In the genomic region with DNA sequence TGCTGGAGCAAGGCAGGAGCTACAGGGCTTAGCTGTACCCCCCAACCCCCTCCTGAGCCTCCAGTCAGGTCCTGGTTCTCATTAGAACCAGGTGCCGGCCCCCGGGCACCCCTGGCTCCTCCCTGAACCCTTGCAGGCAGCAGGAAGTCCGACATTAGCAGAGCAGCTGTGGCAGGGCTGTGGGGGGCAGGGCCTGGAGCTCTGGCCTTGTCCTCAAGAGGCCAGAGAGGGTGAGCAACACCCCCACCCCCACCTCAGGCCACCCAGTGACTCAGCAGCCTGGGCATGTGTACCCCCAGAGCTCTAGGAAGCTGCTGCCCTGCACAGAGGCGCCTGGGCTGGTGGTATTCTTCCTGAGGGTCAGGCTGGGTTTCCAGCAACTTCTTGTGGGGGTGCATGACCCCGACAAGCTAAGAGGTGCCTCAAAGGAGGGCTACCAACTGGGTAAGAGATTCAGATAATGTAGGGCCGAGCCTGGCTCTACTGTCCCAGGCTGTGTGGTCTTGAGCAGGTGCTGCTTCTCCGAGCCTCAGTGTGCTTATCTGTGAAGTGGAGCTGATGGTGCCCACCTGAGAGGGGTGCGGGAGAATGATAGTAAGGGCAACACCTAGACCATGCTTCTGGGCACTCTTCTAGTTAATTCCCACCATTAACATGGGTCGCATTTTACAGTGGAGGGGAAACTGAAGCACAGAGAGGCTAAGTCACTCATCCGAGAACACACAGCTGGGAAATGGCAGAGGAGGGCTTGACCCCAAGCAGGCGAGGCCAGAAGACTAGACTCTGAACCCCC, we compare ENCODE assay signal across 12 cellular contexts. TPM values are rescaled to one million over a fixed set of nuclear protein-coding genes. Genes with fewer than 3 reads are reported as not detected.
DNase-seq lines count a peak whose midpoint lies in the region; ATAC-seq and TF ChIP-seq lines count a peak whose summit lies in the region.
"Had no signal": no experiment of that assay in that cellular context is flagged by ENCODE, and none has a peak within 500 bp of the region (broad histone marks: within the 10 kb centered on the region; RNA-seq: fewer than 3 reads in every experiment).

No MANE protein-coding gene starts in this region.

- H3K36me3 ChIP-seq in SJCRH30: peaks cover 19% of the 10 kb centered on the region
- peaks cover 22% of the 10 kb centered on the region for H3K36me3 ChIP-seq in thoracic aorta

- H3K4me3 ChIP-seq in SJCRH30: no peak overlapping the region
- H3K4me3 ChIP-seq in thoracic aorta: no peak overlapping the region

- DNase-seq in DMS53 (lab: John Stamatoyannopoulos, UW): peak; percentile 36
- DNase-seq in DMS53 treated with DMSO at 0.1 percent for 48 hours (lab: John Stamatoyannopoulos, UW; ENCODE audit: unreplicated experiment): no peak
- peak; percentile 86 to 91 for DNase-seq in SJCRH30
- peak; percentile 76 for DNase-seq in fibroblast of the conjunctiva (ENCODE audit: low read depth)
- DNase-seq in thoracic aorta (ENCODE audit: low spot score): no peak
- DNase-seq in activated naive CD4-positive, alpha-beta T cell (lab: John Stamatoyannopoulos, UW): no peak
- DNase-seq in activated effector memory CD4-positive, alpha-beta T cell treated with Interleukin-2 at 50 U/mL for 16 hours: no peak
- no peak for DNase-seq in NCI-H2227 (lab: John Stamatoyannopoulos, UW; ENCODE audit: unreplicated experiment)
- DNase-seq: activated naive CD8-positive, alpha-beta T cell treated with anti-CD3 and anti-CD28 coated beads, Interleukin-2, amount 10 ng/mL, durations not matched to agents 7 days and 5 days; SIG-M5; stimulated activated CD4-positive, alpha-beta T cell treated with anti-CD3 and anti-CD28 coated beads, Interleukin-1b, Interleukin-23, amount 100 ng/mL, for 48 hours had no signal

- peak overlapping the region; percentile 89 for H3K27ac ChIP-seq in SJCRH30
- peak overlapping the region; percentile 78 to 86 for H3K27ac ChIP-seq in thoracic aorta
- H3K27ac ChIP-seq: 22Rv1 had no signal

- no peaks in the 10 kb centered on the region for H3K9me3 ChIP-seq in SJCRH30 (replicated peaks)
- H3K9me3 ChIP-seq in thoracic aorta: no peaks in the 10 kb centered on the region

- no peak for TF ChIP-seq CTCF in thoracic aorta (IDR thresholded peaks at IDR 0.05)

- H3K27me3 ChIP-seq in SJCRH30: no peaks in the 10 kb centered on the region
- H3K27me3 ChIP-seq in thoracic aorta (replicated peaks; ENCODE audit: insufficient read depth): no peaks in the 10 kb centered on the region

- H3K4me1 ChIP-seq in SJCRH30 (peaks cover 59% of the 10 kb centered on the region), thoracic aorta (ENCODE audit: control insufficient read depth in 1 of 2, low read depth in 2 of 2) (peaks cover 60 to 89% of the 10 kb centered on the region in 2 donors)

- ATAC-seq in thoracic aorta (ENCODE audit: insufficient number of reproducible peaks, low FRiP score, low read depth): no peak

RNA-seq across cellular contexts. Expression of a gene that starts 16.0 kb away (rescaled TPM):
- total RNA-seq in SJCRH30 (2014; rRNA removed; shearing (Covaris generic)): not detected in 2 replicates
- total RNA-seq in thoracic aorta: not detected
- total RNA-seq: activated naive CD8-positive, alpha-beta T cell treated with anti-CD3 and anti-CD28 coated beads, Interleukin-2, amount 10 ng/mL, durations not matched to agents 7 days and 5 days had no signal

RNA-seq across cellular contexts. Expression of a gene that starts 30.5 kb away (rescaled TPM):
- not detected in 2 replicates for total RNA-seq in SJCRH30 (2014; rRNA removed; shearing (Covaris generic))
- not detected for total RNA-seq in thoracic aorta
- total RNA-seq: activated naive CD8-positive, alpha-beta T cell treated with anti-CD3 and anti-CD28 coated beads, Interleukin-2, amount 10 ng/mL, durations not matched to agents 7 days and 5 days had no signal

RNA-seq across cellular contexts. Expression of a gene that starts 47.5 kb away (rescaled TPM):
- 91.1 and 95.8 TPM in 2 replicates for total RNA-seq in SJCRH30 (2014; rRNA removed; shearing (Covaris generic))
- 100 to 1,000 TPM; 207 to 246 TPM for total RNA-seq in thoracic aorta

Comparison
In these comparisons a context has a peak if more than half of its experiments do, and no peak if none do; other contexts are left out.
1. DNase-seq: peak in DMS53 (single experiment), SJCRH30 (2 of 2) and fibroblast of the conjunctiva (single experiment); none in DMS53 treated with DMSO at 0.1 percent for 48 hours (single experiment), thoracic aorta (single experiment), activated naive CD4-positive, alpha-beta T cell (0 of 4), activated effector memory CD4-positive, alpha-beta T cell treated with Interleukin-2 at 50 U/mL for 16 hours (single experiment) and NCI-H2227 (single experiment).